In the genomic region with DNA sequence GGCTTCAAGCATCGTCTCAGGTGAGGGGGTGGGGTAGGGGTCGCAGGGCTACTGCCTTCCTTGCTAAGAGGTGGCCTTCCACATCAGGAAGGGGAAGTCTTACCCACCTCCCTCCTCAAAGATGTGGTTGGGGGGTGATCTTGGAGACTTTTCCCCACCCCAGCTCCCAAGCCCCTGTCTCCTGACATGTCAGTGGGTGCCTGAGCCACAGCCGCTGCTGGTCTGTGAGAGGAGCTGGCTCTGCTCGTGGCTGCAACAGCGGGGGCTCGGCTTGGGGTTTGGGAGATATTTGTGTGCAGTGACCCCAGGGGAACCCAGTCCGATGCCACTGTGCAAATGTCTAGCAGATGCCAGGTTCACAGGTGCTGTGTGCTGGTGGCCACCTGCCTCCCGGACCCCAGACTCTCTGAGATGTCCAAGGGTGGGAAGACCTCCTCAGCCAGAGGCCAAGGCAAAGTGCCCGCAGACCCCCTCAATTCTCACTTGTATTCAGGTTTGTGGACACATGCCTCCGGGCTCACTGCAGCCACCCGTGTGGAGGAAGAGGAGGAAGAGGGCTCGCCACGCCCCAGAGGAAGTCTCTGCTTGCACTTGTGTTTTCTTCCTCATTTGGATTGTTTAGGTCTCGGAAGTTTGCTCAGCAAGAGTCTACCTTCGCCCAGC, we compare ENCODE assay signal across 13 cellular contexts. TPM values are rescaled to one million over a fixed set of nuclear protein-coding genes. Genes with fewer than 3 reads are reported as not detected.
DNase-seq lines count a peak whose midpoint lies in the region; ATAC-seq, FAIRE-seq and TF ChIP-seq lines count a peak whose summit lies in the region.
"Had no signal": no experiment of that assay in that cellular context is flagged by ENCODE, and none has a peak within 500 bp of the region (broad histone marks: within the 10 kb centered on the region; RNA-seq: fewer than 3 reads in every experiment).

No MANE protein-coding gene starts in this region.

- no peaks in the 10 kb centered on the region for H3K36me3 ChIP-seq in SK-N-SH (replicated peaks in 1 of 2; ENCODE audit: control insufficient read depth in 1 of 2, insufficient read depth in 2 of 2, low read length in 1 of 2)
- H3K36me3 ChIP-seq in mammary epithelial cell (ENCODE audit: insufficient read depth, low read length), result no peaks in the 10 kb centered on the region
- H3K36me3 ChIP-seq: tibial nerve had no signal

- ATAC-seq in SK-N-SH treated with all-trans-retinoic acid at 6 μM for 48 hours, result no peak
- peak in 2 of 4 experiments; percentile 13 to 30 for ATAC-seq in T-cell (replicated peaks in 1 of 4)
- no peak for ATAC-seq in stimulated activated naive B cell treated with anti-CD40 and anti-IgM and Interleukin-4, amounts not matched to agents 10 μg/mL and 1 μg/mL and 100 μg/mL, for 72 hours (replicated peaks)

- no peak overlapping the region for H3K4me3 ChIP-seq in SK-N-SH (ENCODE audit: low read depth in 2 of 2, low read length in 1 of 2)
- no peak overlapping the region for H3K4me3 ChIP-seq in mammary epithelial cell (replicated peaks in 1 of 3; ENCODE audit: insufficient read depth in 1 of 3, low read depth in 2 of 3, low read length in 3 of 3)

- in situ Hi-C loops in mammary epithelial cell (cut with MboI; ENCODE audit: low sequenced_read_pairs in 2 of 2), result loop anchor here (25.0 kb wide), 1 partner anchor 441 kb away; a partner anchor contains a TSS

- dilution Hi-C loops in mammary epithelial cell (cut with HindIII; ENCODE audit: low sequenced_read_pairs), result no loop called here

- H3K4me1 Mint-ChIP-seq in T-cell, result peaks cover 44 to 51% (median 45%) of the 10 kb centered on the region in 3 donors
- H3K4me1 Mint-ChIP-seq in stimulated activated naive B cell treated with anti-CD40 and anti-IgM and Interleukin-4, amounts not matched to agents 10 μg/mL and 1 μg/mL and 100 μg/mL, for 72 hours, result peaks cover 20 to 30% of the 10 kb centered on the region in 2 donors

- TF ChIP-seq CTCF in SK-N-SH (IDR thresholded peaks at IDR 0.05) (no peak), mammary epithelial cell (conservative IDR thresholded peaks at IDR 0.05 in 1 of 2, IDR thresholded peaks at IDR 0.05 in 1 of 2; ENCODE audit: extremely low read depth in 1 of 2, insufficient read depth in 1 of 2, low read depth in 1 of 2, low read length in 2 of 2) (no peak)

- H2AFZ ChIP-seq in SK-N-SH (ENCODE audit: low read depth) (no peak overlapping the region), mammary epithelial cell (ENCODE audit: low read depth, low read length) (no peak overlapping the region)

- no peak for FAIRE-seq in GM12892 (lab: Jason Lieb, UNC)

- H3K27me3 ChIP-seq in SK-N-SH (ENCODE audit: insufficient read depth), result no peaks in the 10 kb centered on the region; the same call in 1 of the 2 replicates
- peaks cover 16% of the 10 kb centered on the region for H3K27me3 ChIP-seq in mammary epithelial cell (ENCODE audit: insufficient read depth, low read length)

- no peaks in the 10 kb centered on the region for H3K9me3 Mint-ChIP-seq in T-cell
- no peaks in the 10 kb centered on the region for H3K9me3 Mint-ChIP-seq in stimulated activated naive B cell treated with anti-CD40 and anti-IgM and Interleukin-4, amounts not matched to agents 10 μg/mL and 1 μg/mL and 100 μg/mL, for 72 hours

- H4K20me1 ChIP-seq in SK-N-SH (ENCODE audit: insufficient read depth) (no peaks in the 10 kb centered on the region), mammary epithelial cell (ENCODE audit: insufficient read depth, low read length) (no peaks in the 10 kb centered on the region)

- H3K9me2 ChIP-seq in SK-N-SH, result no peaks in the 10 kb centered on the region

- peaks cover 5% of the 10 kb centered on the region for H3K36me3 Mint-ChIP-seq in T-cell
- no peaks in the 10 kb centered on the region for H3K36me3 Mint-ChIP-seq in stimulated activated naive B cell treated with anti-CD40 and anti-IgM and Interleukin-4, amounts not matched to agents 10 μg/mL and 1 μg/mL and 100 μg/mL, for 72 hours

- H3F3A ChIP-seq in SK-N-SH (replicated peaks; ENCODE audit: insufficient read depth), result no peaks in the 10 kb centered on the region

- intact Hi-C loops in mammary epithelial cell (cut with micrococcal nuclease), result no loop called here

- no peak overlapping the region for H3K9ac ChIP-seq in SK-N-SH
- H3K9ac ChIP-seq in mammary epithelial cell (ENCODE audit: insufficient read depth, low read length), result no peak overlapping the region

- WGBS in SK-N-SH (ENCODE audit: low lambda C conversion rate), result 57% methylated on average over 4 of the region's 15 CpGs
- 91% methylated on average over 11 of the region's 15 CpGs for WGBS in mammary epithelial cell (ENCODE audit: low coverage, missing lambda C conversion rate)

- H3K4me1 ChIP-seq in SK-N-SH (ENCODE audit: control insufficient read depth in 1 of 2, insufficient read depth in 2 of 2, low read depth in 1 of 2, low read length in 1 of 2) (peaks cover 0 to 6% of the 10 kb centered on the region in 2 experiments; a peak in 1 of 4 replicates), mammary epithelial cell (ENCODE audit: insufficient read depth, low read length) (peaks cover 3% of the 10 kb centered on the region)

- CTCF ChIA-PET in SK-N-SH (lab: Yijun Ruan, JAX) (interaction anchor here (1.4 to 4.4 kb wide), 4 partner anchors 13 to 85 kb away, joined by 3 to 43 read pairs (median 26); no protein-coding TSS in a partner anchor), T-cell (lab: Charles Lee) (no interaction called here), mammary epithelial cell (lab: Charles Lee; ENCODE audit: low non-redundant PET) (no interaction called here)

- no peak for TF ChIP-seq EP300 in SK-N-SH (IDR thresholded peaks at IDR 0.05; ENCODE audit: borderline replicate concordance in 1 of 2, low read depth in 1 of 2, low read length in 1 of 2)

- no peaks in the 10 kb centered on the region for H3K79me2 ChIP-seq in SK-N-SH (ENCODE audit: insufficient read depth)
- H3K79me2 ChIP-seq in mammary epithelial cell (ENCODE audit: insufficient read depth, low read length), result no peaks in the 10 kb centered on the region

- H3K4me3 Mint-ChIP-seq in T-cell, result peak overlapping the region; percentile 88 to 94 (median 93)
- H3K4me3 Mint-ChIP-seq in stimulated activated naive B cell treated with anti-CD40 and anti-IgM and Interleukin-4, amounts not matched to agents 10 μg/mL and 1 μg/mL and 100 μg/mL, for 72 hours, result peak overlapping the region; percentile 70 to 78

- H3K27ac ChIP-seq in SK-N-SH (ENCODE audit: low read depth in 2 of 2, low read length in 1 of 2) (no peak overlapping the region), mammary epithelial cell (ENCODE audit: insufficient read depth, low read depth, low read length) (no peak overlapping the region)
- H3K27ac ChIP-seq: RWPE1 had no signal

- peaks cover 0 to 4% of the 10 kb centered on the region in 2 donors for H3K27me3 Mint-ChIP-seq in T-cell
- peaks cover 0 to 6% of the 10 kb centered on the region in 2 donors for H3K27me3 Mint-ChIP-seq in stimulated activated naive B cell treated with anti-CD40 and anti-IgM and Interleukin-4, amounts not matched to agents 10 μg/mL and 1 μg/mL and 100 μg/mL, for 72 hours

- POLR2A ChIA-PET in SK-N-SH (lab: Yijun Ruan, JAX) (no interaction called here), T-cell (lab: Charles Lee) (no interaction called here)

- no TSS peak for BruUV-seq in mammary epithelial cell (replicated peaks; lab: Mats Ljungman, UMichigan)

- H3K27ac Mint-ChIP-seq in T-cell, result peak overlapping the region; percentile 91
- peak overlapping the region; percentile 87 for H3K27ac Mint-ChIP-seq in stimulated activated naive B cell treated with anti-CD40 and anti-IgM and Interleukin-4, amounts not matched to agents 10 μg/mL and 1 μg/mL and 100 μg/mL, for 72 hours

- H3K9me3 ChIP-seq in SK-N-SH (no peaks in the 10 kb centered on the region), mammary epithelial cell (replicated peaks; ENCODE audit: insufficient read depth, low read length) (no peaks in the 10 kb centered on the region)

- DNase-seq in SK-N-SH, result peak; percentile 30
- peak in 6 of 34 experiments; percentile 13 to 48 (median 22) for DNase-seq in T-cell
- peak; percentile 18 for DNase-seq in globus pallidus (ENCODE audit: low spot score)
- DNase-seq in stimulated activated naive B cell treated with anti-CD40 and anti-IgM and Interleukin-4, amounts not matched to agents 10 μg/mL and 1 μg/mL and 100 μg/mL, for 72 hours, result no peak
- DNase-seq in GM12892 (ENCODE audit: insufficient read length), result no peak
- no peak for DNase-seq in mammary epithelial cell
- DNase-seq in erythroblast (lab: John Stamatoyannopoulos, UW), result no peak
- DNase-seq: activated gamma-delta T cell had no signal

- TF ChIP-seq POLR2A in GM12892 (IDR thresholded peaks at IDR 0.05; ENCODE audit: low read depth, low read length), result no peak
- TF ChIP-seq POLR2A in erythroblast (IDR thresholded peaks at IDR 0.05; ENCODE audit: low read length), result no peak

- no peak for TF ChIP-seq RAD21 in SK-N-SH (IDR thresholded peaks at IDR 0.05; ENCODE audit: low read length)

- H3K4me2 ChIP-seq in SK-N-SH (no peak overlapping the region), mammary epithelial cell (ENCODE audit: insufficient read depth, low read depth, low read length) (no peak overlapping the region)

TF ChIP-seq in SK-N-SH, 30 proteins besides CTCF, POLR2A, EP300 and RAD21 (continues in another document):
- no peak for TF ChIP-seq RFX5 (IDR thresholded peaks at IDR 0.05; ENCODE audit: low read length)
- TF ChIP-seq YY1 (IDR thresholded peaks at IDR 0.05; ENCODE audit: low read depth), result no peak

TF ChIP-seq in SK-N-SH treated with all-trans-retinoic acid at 6 μM for 48 hours, 23 proteins besides CTCF, POLR2A, EP300 and RAD21:
- TF ChIP-seq ISL1 (CRISPR knock-in tag; IDR thresholded peaks at IDR 0.05), result no peak
- no peak for TF ChIP-seq PPARA (CRISPR knock-in tag; IDR thresholded peaks at IDR 0.05; ENCODE audit: borderline replicate concordance)

RNA-seq across cellular contexts. Expression of a gene that starts 1.9 kb away (rescaled TPM):
- polyA plus RNA-seq in SK-N-SH (2012; rRNA removed) (0.05 and 0.15 TPM in 2 replicates), mammary epithelial cell (not detected)
- 0.10 and 0.12 TPM in 2 replicates for polyA plus RNA-seq in SK-N-SH (2012; cell fraction: cytosol; rRNA removed)
- polyA plus RNA-seq in SK-N-SH (2012; cell fraction: nucleus; rRNA removed), result 0.06 and 0.40 TPM in 2 replicates
- total RNA-seq in T-cell (10 to 100 TPM; 20.9 to 32.9 (median 24.0) TPM), mammary epithelial cell (under 1 TPM in 1 of 2 donors, not detected in 1; 0.83 TPM)
- polyA plus RNA-seq in GM12892 (2012; ENCODE audit: missing spikeins), result not detected
- not detected for polyA minus RNA-seq in mammary epithelial cell

RNA-seq across cellular contexts. Expression of a gene that starts 2.4 kb away (rescaled TPM):
- polyA plus RNA-seq in SK-N-SH (2012; rRNA removed) (not detected in 2 replicates), mammary epithelial cell (not detected)
- not detected in 2 replicates for polyA plus RNA-seq in SK-N-SH (2012; cell fraction: cytosol; rRNA removed)
- polyA plus RNA-seq in SK-N-SH (2012; cell fraction: nucleus; rRNA removed), result 0.06 and 0.07 TPM in 2 replicates
- total RNA-seq in T-cell (under 1 TPM; 0.07 to 0.73 (median 0.22) TPM), mammary epithelial cell (not detected)
- polyA plus RNA-seq in GM12892 (2012; ENCODE audit: missing spikeins), result not detected
- polyA minus RNA-seq in mammary epithelial cell, result not detected
- total RNA-seq: A172, epithelial cell of proximal tubule, tibial nerve had no signal

RNA-seq across cellular contexts. Expression of a gene that starts 46.2 kb away (rescaled TPM):
- polyA plus RNA-seq in SK-N-SH (2012; rRNA removed) (45.1 and 45.3 TPM in 2 replicates), mammary epithelial cell (23.4 TPM)
- polyA plus RNA-seq in SK-N-SH (2012; cell fraction: cytosol; rRNA removed), result 16.4 and 28.2 TPM in 2 replicates
- 77.0 and 98.8 TPM in 2 replicates for polyA plus RNA-seq in SK-N-SH (2012; cell fraction: nucleus; rRNA removed)
- total RNA-seq in T-cell (10 to 100 TPM; 46.2 to 73.7 (median 64.8) TPM), mammary epithelial cell (10 to 100 TPM; 38.3 to 49.9 TPM)
- polyA plus RNA-seq in GM12892 (2012; ENCODE audit: missing spikeins), result 10.4 TPM
- 5.9 TPM for polyA minus RNA-seq in mammary epithelial cell

Comparison
In these comparisons a context has a peak if more than half of its experiments do, and no peak if none do; other contexts are left out.
1. DNase-seq: peak in SK-N-SH (single experiment) and globus pallidus (single experiment); none in stimulated activated naive B cell treated with anti-CD40 and anti-IgM and Interleukin-4, amounts not matched to agents 10 μg/mL and 1 μg/mL and 100 μg/mL, for 72 hours (single experiment), GM12892 (single experiment), mammary epithelial cell (single experiment) and erythroblast (0 of 2).
2. RNA of a gene that starts 1.9 kb away (total RNA-seq): 20.9 to 32.9 TPM in T-cell; 0.83 TPM in mammary epithelial cell; every median in the first group is over 10 times any median in the second.